19 cellular contexts compared by ENCODE assay signal in the genomic region with DNA sequence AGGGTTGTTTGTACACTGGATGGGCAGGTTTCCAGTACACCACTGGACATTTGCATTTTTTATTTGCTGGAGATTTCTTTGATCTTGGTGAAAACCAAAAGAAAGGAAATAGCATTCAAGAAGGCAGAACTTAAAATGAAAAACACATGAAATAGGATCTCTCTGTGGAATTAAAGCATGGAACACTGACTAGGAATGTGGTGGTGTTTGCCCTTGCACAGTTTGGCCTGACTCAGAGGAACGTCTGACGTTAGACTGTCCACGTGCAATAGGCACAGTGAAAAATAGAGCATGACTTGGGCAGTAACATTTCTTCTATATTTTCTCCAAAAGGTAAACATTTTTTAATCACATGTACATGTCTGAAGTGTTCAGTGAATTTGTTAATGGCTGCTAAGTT.
A peak's percentile ranks its signal among the peaks of the same experiment; 100 is the strongest.
DNase-seq lines count a peak whose midpoint lies in the region; ATAC-seq, FAIRE-seq and TF ChIP-seq lines count a peak whose summit lies in the region.
"Had no signal": no experiment of that assay in that cellular context is flagged by ENCODE, and none has a peak within 500 bp of the region (broad histone marks: within the 10 kb centered on the region; RNA-seq: fewer than 3 reads in every experiment).

No MANE protein-coding gene starts in this region.

- no peak overlapping the region for H2AFZ ChIP-seq in IMR-90 (replicated peaks; ENCODE audit: low read length, poor library complexity)

- TF ChIP-seq RAD21 in IMR-90 (IDR thresholded peaks at IDR 0.05; ENCODE audit: low read length), result no peak

- H3K9me3 Mint-ChIP-seq in mesothelial cell of epicardium, result peaks cover 2% of the 10 kb centered on the region
- H3K9me3 Mint-ChIP-seq: activated naive CD4-positive, alpha-beta T cell treated with anti-CD3 and anti-CD28 coated beads for 36 hours had no signal

- no peak overlapping the region for H4K91ac ChIP-seq in IMR-90 (ENCODE audit: insufficient read depth, low read depth, low read length)

- H2BK120ac ChIP-seq in IMR-90 (ENCODE audit: low read depth, low read length), result no peak overlapping the region

- TF ChIP-seq POLR2A in IMR-90 (IDR thresholded peaks at IDR 0.05; ENCODE audit: low read depth, low read length) (no peak), transverse colon (IDR thresholded peaks at IDR 0.05) (no peak)

- no peak overlapping the region for H2BK15ac ChIP-seq in IMR-90 (ENCODE audit: low read depth, low read length)

- intact Hi-C loops in IMR-90 (cut with micrococcal nuclease), result no loop called here
- intact Hi-C loops in transverse colon (cut with DNase I; ENCODE audit: low total_unique reads), result no loop called here

- TF ChIP-seq CTCF in IMR-90 (conservative IDR thresholded peaks at IDR 0.05; ENCODE audit: low read depth, low read length) (no peak), mesothelial cell of epicardium (IDR thresholded peaks at IDR 0.05; ENCODE audit: unreplicated experiment) (no peak), transverse colon (IDR thresholded peaks at IDR 0.05) (no peak)

- no peaks in the 10 kb centered on the region for H3K9me1 ChIP-seq in IMR-90 (ENCODE audit: insufficient read depth, low read length)

- no CpG with 5 or more reads among the region's 3 CpGs for WGBS in IMR-90 (ENCODE audit: extremely low coverage in 2 of 2, insufficient read length in 1 of 2), 2 experiments
- 79% methylated on average over 3 of the region's 3 CpGs for WGBS in transverse colon (ENCODE audit: low coverage in 1 of 2), 2 donors

- peak overlapping the region; percentile 57 for H2BK5ac ChIP-seq in IMR-90 (ENCODE audit: low read depth, low read length, poor library complexity, severe bottlenecking)

- H3K4me3 ChIP-seq in IMR-90 (ENCODE audit: insufficient read depth, low read depth, low read length) (no peak overlapping the region), transverse colon (no peak overlapping the region)
- H3K4me3 ChIP-seq: SJSA1, upper lobe of right lung had no signal

- peak overlapping the region; percentile 5 for H3K27ac Mint-ChIP-seq in mesothelial cell of epicardium
- H3K27ac Mint-ChIP-seq: activated naive CD4-positive, alpha-beta T cell treated with anti-CD3 and anti-CD28 coated beads for 36 hours had no signal

- POLR2A ChIA-PET in IMR-90 (lab: Charles Lee; ENCODE audit: unreplicated experiment), result no interaction called here

- dilution Hi-C loops in IMR-90 (cut with HindIII; ENCODE audit: low sequenced_read_pairs, unreplicated experiment), result no loop called here

- no peaks in the 10 kb centered on the region for H4K20me1 ChIP-seq in IMR-90 (ENCODE audit: insufficient read depth, low read length)

- H2AK5ac ChIP-seq in IMR-90 (ENCODE audit: low read depth, low read length), result no peak overlapping the region

- no peak overlapping the region for H2AK9ac ChIP-seq in IMR-90 (replicated peaks; ENCODE audit: low read depth, low read length, poor library complexity)

- peak; percentile 86 for FAIRE-seq in endometrium (lab: Jason Lieb, UNC)
- FAIRE-seq: D721Med, endothelial cell of umbilical vein, GM18507, HTR-8/SVneo had no signal

- no peaks in the 10 kb centered on the region for H3K27me3 Mint-ChIP-seq in mesothelial cell of epicardium (ENCODE audit: low read depth)

- in situ Hi-C loops in IMR-90 (cut with MboI; ENCODE audit: low sequenced_read_pairs), result no loop called here
- in situ Hi-C loops in transverse colon (cut with MboI; ENCODE audit: low pct_ligation_motif_present in 1 of 4, low pct_unique_long_range_greater_than_20kb in 1 of 4, low sequenced_read_pairs in 3 of 4), result no loop called here

- no peak overlapping the region for H3K14ac ChIP-seq in IMR-90 (replicated peaks; ENCODE audit: low read depth, low read length)

- H3K36me3 ChIP-seq in IMR-90 (ENCODE audit: control insufficient read depth, insufficient read depth, low read length) (no peaks in the 10 kb centered on the region), transverse colon (no peaks in the 10 kb centered on the region)
- H3K36me3 ChIP-seq: SJSA1, upper lobe of right lung had no signal

- no peak overlapping the region for H3K4ac ChIP-seq in IMR-90 (ENCODE audit: low read depth, low read length)

- H3K4me3 Mint-ChIP-seq in mesothelial cell of epicardium, result no peak overlapping the region
- H3K4me3 Mint-ChIP-seq: activated naive CD4-positive, alpha-beta T cell treated with anti-CD3 and anti-CD28 coated beads for 36 hours had no signal

- H3K27ac ChIP-seq in IMR-90 (ENCODE audit: insufficient read depth, low read length), result no peak overlapping the region
- no peak overlapping the region for H3K27ac ChIP-seq in transverse colon
- H3K27ac ChIP-seq: SJSA1, upper lobe of right lung had no signal

- no peaks in the 10 kb centered on the region for H3K79me1 ChIP-seq in IMR-90 (ENCODE audit: low read depth in 1 of 2, low read length in 2 of 2)

- DNase-seq in AG08396 (ENCODE audit: low spot score) (peak; percentile 2), IMR-90 (peak; percentile 78), mesothelial cell of epicardium (ENCODE audit: low spot score in 2 of 2, unreplicated experiment in 2 of 2) (no peak), cerebellum (ENCODE audit: low spot score) (no peak), transverse colon (no peak)
- DNase-seq: activated naive CD4-positive, alpha-beta T cell treated with anti-CD3 and anti-CD28 coated beads for 36 hours; AML-193; kidney; NCI-H1694 treated with DMSO at 0.1 percent for 48 hours; stimulated activated naive CD4-positive, alpha-beta T cell treated with Interleukin-2 at 50 U/mL for 16 hours; upper lobe of right lung had no signal

- H3K4me2 ChIP-seq in IMR-90 (ENCODE audit: low read depth, low read length), result no peak overlapping the region

- TF ChIP-seq EP300 in transverse colon (IDR thresholded peaks at IDR 0.05; ENCODE audit: low read depth), result no peak

- no peak overlapping the region for H3K23ac ChIP-seq in IMR-90 (ENCODE audit: low read depth, low read length)

- H3K9me3 ChIP-seq in IMR-90 (ENCODE audit: control insufficient read depth, insufficient read depth, low read length) (no peaks in the 10 kb centered on the region), transverse colon (no peaks in the 10 kb centered on the region)
- H3K9me3 ChIP-seq: SJSA1, upper lobe of right lung had no signal

- peaks cover 27% of the 10 kb centered on the region for H3K4me1 Mint-ChIP-seq in mesothelial cell of epicardium

- no peak overlapping the region for H4K5ac ChIP-seq in IMR-90 (ENCODE audit: low read depth, low read length)

- H3K18ac ChIP-seq in IMR-90 (ENCODE audit: low read depth, low read length), result no peak overlapping the region

- no peaks in the 10 kb centered on the region for H3K4me1 ChIP-seq in IMR-90 (ENCODE audit: control insufficient read depth, insufficient read depth, low read length)
- H3K4me1 ChIP-seq in transverse colon, result no peaks in the 10 kb centered on the region
- H3K4me1 ChIP-seq: SJSA1, upper lobe of right lung had no signal

- H3K9ac ChIP-seq in IMR-90 (ENCODE audit: low read depth, low read length), result no peak overlapping the region

- no peak overlapping the region for H4K8ac ChIP-seq in IMR-90 (ENCODE audit: low read depth in 2 of 2, low read length in 2 of 2)

- no peak overlapping the region for H2BK20ac ChIP-seq in IMR-90 (ENCODE audit: low read depth, low read length)

- no TSS peak for BruUV-seq in IMR-90 (replicated peaks; lab: Mats Ljungman, UMichigan)

- ATAC-seq in IMR-90 (ENCODE audit: low read depth), result peak; percentile 80
- no peak for ATAC-seq in GM18870 (IDR thresholded peaks at IDR 0.05; ENCODE audit: unreplicated experiment)
- ATAC-seq in GM18868 (IDR thresholded peaks at IDR 0.05; ENCODE audit: unreplicated experiment), result no peak
- ATAC-seq: upper lobe of right lung had no signal

- no peaks in the 10 kb centered on the region for H3K36me3 Mint-ChIP-seq in mesothelial cell of epicardium

- no peak overlapping the region for H3K56ac ChIP-seq in IMR-90 (ENCODE audit: extremely low read depth, insufficient read depth, low read length)

- CTCF ChIA-PET in IMR-90 (lab: Yijun Ruan, JAX), result no interaction called here

- no peaks in the 10 kb centered on the region for H3K27me3 ChIP-seq in IMR-90 (ENCODE audit: control insufficient read depth, insufficient read depth, low read length)
- no peaks in the 10 kb centered on the region for H3K27me3 ChIP-seq in transverse colon
- H3K27me3 ChIP-seq: SJSA1, upper lobe of right lung had no signal

TF ChIP-seq in IMR-90, 13 proteins besides CTCF, POLR2A, EP300 and RAD21:
- TF ChIP-seq RCOR1 (IDR thresholded peaks at IDR 0.05; ENCODE audit: insufficient replicate concordance, low read length), result no peak
- TF ChIP-seq BHLHE40 (IDR thresholded peaks at IDR 0.05; ENCODE audit: low read depth, low read length), result peak; percentile 55; the same call in 1 of the 2 replicates

Comparison
In these comparisons a context has a peak if more than half of its experiments do, and no peak if none do; other contexts are left out.
1. DNase-seq: peak in AG08396 (single experiment) and IMR-90 (single experiment); none in mesothelial cell of epicardium (0 of 2), cerebellum (single experiment) and transverse colon (single experiment).